ENCODE assay signal across 23 cellular contexts in genomic region chr17:69872675-69873262, GRCh38.
A peak's percentile ranks its signal among the peaks of the same experiment; 100 is the strongest.
DNase-seq lines count a peak whose midpoint lies in the region; ATAC-seq, FAIRE-seq and TF ChIP-seq lines count a peak whose summit lies in the region.
"Had no signal": no experiment of that assay in that cellular context is flagged by ENCODE, and none has a peak within 500 bp of the region (broad histone marks: within the 10 kb centered on the region; RNA-seq: fewer than 3 reads in every experiment).

No MANE protein-coding gene starts in this region.

- no peaks in the 10 kb centered on the region for H3K27me3 ChIP-seq in HepG2 (ENCODE audit: control insufficient read depth in 1 of 2, insufficient read depth in 2 of 2, low read length in 2 of 2)
- no peaks in the 10 kb centered on the region for H3K27me3 ChIP-seq in right lobe of liver
- H3K27me3 ChIP-seq in RWPE2 (ENCODE audit: insufficient read depth, poor library complexity, severe bottlenecking): no peaks in the 10 kb centered on the region
- H3K27me3 ChIP-seq in left lung: no peaks in the 10 kb centered on the region
- H3K27me3 ChIP-seq: BLaER1 treated with 17β-estradiol and CSF1 and Interleukin-3, amounts not matched to agents 10 nM and 100 nM had no signal

- no peak for DNase-seq in HepG2 (ENCODE audit: low spot score)
- no peak for DNase-seq in right lobe of liver
- no peak for DNase-seq in H54 (ENCODE audit: insufficient read length, low spot score)
- DNase-seq in RWPE2 (ENCODE audit: low spot score): no peak
- DNase-seq in NCI-H69 (lab: John Stamatoyannopoulos, UW): no peak
- no peak for DNase-seq in T-helper 2 cell
- DNase-seq in left lung: no peak
- DNase-seq: AML-193; CD4-positive, alpha-beta T cell; CD8-positive, alpha-beta memory T cell; COR-L47; DMS 273 treated with DMSO at 0.1 percent for 48 hours; DMS153; DMS53; DMS79; DND-41; EL; GF-D8 had no signal

- ATAC-seq in HepG2 (no peak), right lobe of liver (no peak), RWPE2 (ENCODE audit: low read depth) (no peak), left lung (no peak)
- ATAC-seq: A549 had no signal

- no TSS peak for BruUV-seq in HepG2 (replicated peaks; lab: Mats Ljungman, UMichigan)

- CTCF ChIA-PET in HepG2 (lab: Yijun Ruan, JAX; ENCODE audit: low intra/inter-chr PET ratio, low total read pairs): no interaction called here

- H3K36me3 ChIP-seq in HepG2 (replicated peaks in 1 of 2; ENCODE audit: control insufficient read depth in 1 of 2, insufficient read depth in 2 of 2, low read length in 2 of 2): no peaks in the 10 kb centered on the region
- H3K36me3 ChIP-seq in right lobe of liver: no peaks in the 10 kb centered on the region
- no peaks in the 10 kb centered on the region for H3K36me3 ChIP-seq in RWPE2 (ENCODE audit: low read depth)
- no peaks in the 10 kb centered on the region for H3K36me3 ChIP-seq in left lung
- H3K36me3 ChIP-seq: BLaER1 treated with 17β-estradiol and CSF1 and Interleukin-3, amounts not matched to agents 10 nM and 100 nM had no signal

- no peak for TF ChIP-seq POLR2A in HepG2 (IDR thresholded peaks at IDR 0.05; ENCODE audit: insufficient read depth in 1 of 2, low read depth in 2 of 2, low read length in 2 of 2)
- TF ChIP-seq POLR2A in right lobe of liver (IDR thresholded peaks at IDR 0.05): no peak
- no peak for TF ChIP-seq POLR2A in H54 (IDR thresholded peaks at IDR 0.05; ENCODE audit: low read depth, low read length)

- H3K4me1 ChIP-seq in HepG2 (ENCODE audit: insufficient read depth, low read length) (no peaks in the 10 kb centered on the region), right lobe of liver (no peaks in the 10 kb centered on the region), RWPE2 (ENCODE audit: insufficient read depth, poor library complexity, severe bottlenecking) (peaks cover 38% of the 10 kb centered on the region), left lung (no peaks in the 10 kb centered on the region)
- H3K4me1 ChIP-seq: A549 had no signal

- TF ChIP-seq CTCF in HepG2 (CRISPR knock-in tag; IDR thresholded peaks at IDR 0.05) (no peak), right lobe of liver (IDR thresholded peaks at IDR 0.05) (no peak), RWPE2 (IDR thresholded peaks at IDR 0.05; ENCODE audit: poor library complexity, severe bottlenecking) (no peak), left lung (IDR thresholded peaks at IDR 0.05) (no peak)

- H3K4me3 ChIP-seq in HepG2 (replicated peaks in 1 of 3; ENCODE audit: insufficient read depth in 1 of 3, low read depth in 2 of 3, low read length in 3 of 3): no peak overlapping the region
- no peak overlapping the region for H3K4me3 ChIP-seq in right lobe of liver
- H3K4me3 ChIP-seq in RWPE2 (ENCODE audit: severe bottlenecking): no peak overlapping the region
- no peak overlapping the region for H3K4me3 ChIP-seq in left lung
- H3K4me3 ChIP-seq: A549; BLaER1 treated with 17β-estradiol and CSF1 and Interleukin-3, amounts not matched to agents 10 nM and 100 nM had no signal

- TF ChIP-seq RAD21 in HepG2 (CRISPR knock-in tag; IDR thresholded peaks at IDR 0.05): no peak

- in situ Hi-C loops in HepG2 (cut with HindIII; ENCODE audit: extremely low pct_ligation_motif_present, low pct_unique_long_range_greater_than_20kb): no loop called here

- no peaks in the 10 kb centered on the region for H3K79me2 ChIP-seq in HepG2 (ENCODE audit: insufficient read depth, low read length)

- H3K9me3 ChIP-seq in HepG2 (ENCODE audit: low read length) (peaks cover 96% of the 10 kb centered on the region), right lobe of liver (no peaks in the 10 kb centered on the region), RWPE2 (ENCODE audit: severe bottlenecking) (no peaks in the 10 kb centered on the region), left lung (peaks cover 0 to 5% of the 10 kb centered on the region in 2 donors)
- H3K9me3 ChIP-seq: A549 had no signal

- H3K27ac ChIP-seq in HepG2 (ENCODE audit: extremely low read length, insufficient read depth, low read length) (no peak overlapping the region), right lobe of liver (no peak overlapping the region), RWPE2 (ENCODE audit: poor library complexity, severe bottlenecking) (peak overlapping the region; percentile 80), left lung (no peak overlapping the region)
- H3K27ac ChIP-seq: 22Rv1; A549; BLaER1 treated with 17β-estradiol and CSF1 and Interleukin-3, amounts not matched to agents 10 nM and 100 nM; C4-2B had no signal

- H2AFZ ChIP-seq in HepG2 (ENCODE audit: low read length): no peak overlapping the region

- no peak overlapping the region for H3K4me2 ChIP-seq in HepG2 (ENCODE audit: low read depth, low read length)
- H3K4me2 ChIP-seq: A549; BLaER1 treated with 17β-estradiol and CSF1 and Interleukin-3, amounts not matched to agents 10 nM and 100 nM had no signal

- WGBS in HepG2 (ENCODE audit: low lambda C conversion rate): under 1% methylated on average over 3 of the region's 3 CpGs
- WGBS in right lobe of liver (ENCODE audit: insufficient coverage, low coverage, low lambda C conversion rate, missing lambda C conversion rate): 60% methylated on average over 3 of the region's 3 CpGs

- FAIRE-seq in HepG2 (lab: Jason Lieb, UNC) (no peak), H54 (lab: Jason Lieb, UNC) (peak; percentile 6)
- FAIRE-seq: A549, GM12891 had no signal

- no peak for TF ChIP-seq EP300 in HepG2 (IDR thresholded peaks at IDR 0.05; ENCODE audit: low read depth in 2 of 2, low read length in 2 of 2)
- TF ChIP-seq EP300 in HepG2 (CRISPR knock-in tag; IDR thresholded peaks at IDR 0.05; ENCODE audit: borderline replicate concordance): no peak

- H4K20me1 ChIP-seq in HepG2 (ENCODE audit: insufficient read depth, low read length): no peaks in the 10 kb centered on the region
- H4K20me1 ChIP-seq: BLaER1 treated with 17β-estradiol and CSF1 and Interleukin-3, amounts not matched to agents 10 nM and 100 nM had no signal

- POLR2A ChIA-PET in HepG2 (lab: Yijun Ruan, JAX): no interaction called here

- intact Hi-C loops in HepG2 (cut with micrococcal nuclease; ENCODE audit: unreplicated experiment) (no loop called here), right lobe of liver (cut with DNase I) (no loop called here), left lung (cut with DNase I) (no loop called here)

- no peak overlapping the region for H3K9ac ChIP-seq in HepG2 (ENCODE audit: insufficient read depth, low read depth, low read length)
- H3K9ac ChIP-seq: BLaER1 treated with 17β-estradiol and CSF1 and Interleukin-3, amounts not matched to agents 10 nM and 100 nM had no signal

TF ChIP-seq in HepG2, 621 proteins besides CTCF, POLR2A, EP300 and RAD21:
- TF ChIP-seq HNF1B (CRISPR knock-in tag; IDR thresholded peaks at IDR 0.05): no peak
- peak; percentile 44; the same call in 1 of the 2 replicates for TF ChIP-seq CEBPB (IDR thresholded peaks at IDR 0.05; ENCODE audit: borderline replicate concordance, low read depth, low read length)
TF ChIP-seq in HepG2: peak in this region for 1.
